In the genomic region with DNA sequence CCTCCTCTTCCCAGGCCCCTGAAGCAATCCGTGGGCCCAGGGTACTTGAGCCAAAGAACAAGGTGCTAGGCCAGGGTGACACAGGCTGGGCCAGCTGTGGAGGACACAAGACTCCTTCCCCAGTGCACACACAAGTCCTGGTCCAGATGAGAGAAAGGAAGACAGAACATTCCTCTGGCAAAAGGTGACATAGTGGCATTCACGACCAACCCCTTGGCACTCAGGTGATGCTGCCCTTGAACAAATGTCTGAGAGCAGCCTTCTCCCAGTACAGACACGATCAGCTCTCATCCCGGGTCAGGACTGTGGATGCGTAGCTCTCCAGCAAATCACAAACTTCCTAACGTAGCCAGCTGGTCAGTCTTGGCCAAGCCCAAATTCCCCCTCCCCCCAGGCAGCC, we compare ENCODE assay signal across 17 cellular contexts.
"Had no signal": no experiment of that assay in that cellular context is flagged by ENCODE, and none has a peak within 500 bp of the region (broad histone marks: within the 10 kb centered on the region; RNA-seq: fewer than 3 reads in every experiment).

No MANE protein-coding gene starts in this region.

- ATAC-seq: esophagus mucosa; heart left ventricle; mucosa of descending colon; naive thymus-derived CD8-positive, alpha-beta T cell; pancreas; right lobe of liver; stimulated activated memory B cell treated with anti-CD40 and anti-IgM and Interleukin-4, amounts not matched to agents 10 μg/mL and 1 μg/mL and 100 μg/mL, for 72 hours had no signal

- DNase-seq: effector memory CD4-positive, alpha-beta T cell; heart left ventricle; hippocampal formation; kidney glomerular epithelial cell; mucosa of descending colon; naive thymus-derived CD8-positive, alpha-beta T cell; nucleus accumbens; pancreas; spleen; stimulated activated CD4-positive, alpha-beta T cell treated with anti-CD3 and anti-CD28 coated beads, Interleukin-15, amount 100 ng/mL, for 24 hours; stimulated activated CD4-positive, alpha-beta T cell treated with anti-CD3 and anti-CD28 coated beads, Interleukin-1b, Interleukin-23, amount 100 ng/mL, for 48 hours; stimulated activated CD4-positive, alpha-beta T cell treated with anti-CD3 and anti-CD28 coated beads, Interleukin-4, amount 100 ng/mL, for 24 hours had no signal

- H3K27me3 Mint-ChIP-seq: stimulated activated memory B cell treated with anti-CD40 and anti-IgM and Interleukin-4, amounts not matched to agents 10 μg/mL and 1 μg/mL and 100 μg/mL, for 72 hours; stimulated activated naive CD8-positive, alpha-beta T cell treated with anti-CD3 and anti-CD28 coated beads, Interleukin-15, Interleukin-2, amounts not matched to agents 100 ng/mL and 50 ng/mL, for 24 hours had no signal

- H3K4me1 Mint-ChIP-seq: naive thymus-derived CD8-positive, alpha-beta T cell; neural progenitor cell; stimulated activated memory B cell treated with anti-CD40 and anti-IgM and Interleukin-4, amounts not matched to agents 10 μg/mL and 1 μg/mL and 100 μg/mL, for 72 hours had no signal

- H3K36me3 Mint-ChIP-seq: stimulated activated memory B cell treated with anti-CD40 and anti-IgM and Interleukin-4, amounts not matched to agents 10 μg/mL and 1 μg/mL and 100 μg/mL, for 72 hours had no signal

- H3K4me3 Mint-ChIP-seq: naive thymus-derived CD8-positive, alpha-beta T cell; neural progenitor cell; stimulated activated memory B cell treated with anti-CD40 and anti-IgM and Interleukin-4, amounts not matched to agents 10 μg/mL and 1 μg/mL and 100 μg/mL, for 72 hours; stimulated activated naive CD8-positive, alpha-beta T cell treated with anti-CD3 and anti-CD28 coated beads, Interleukin-15, Interleukin-2, amounts not matched to agents 100 ng/mL and 50 ng/mL, for 24 hours had no signal

- H3K27ac Mint-ChIP-seq: naive thymus-derived CD8-positive, alpha-beta T cell; neural progenitor cell; stimulated activated memory B cell treated with anti-CD40 and anti-IgM and Interleukin-4, amounts not matched to agents 10 μg/mL and 1 μg/mL and 100 μg/mL, for 72 hours; stimulated activated naive CD8-positive, alpha-beta T cell treated with anti-CD3 and anti-CD28 coated beads, Interleukin-15, Interleukin-2, amounts not matched to agents 100 ng/mL and 50 ng/mL, for 24 hours had no signal
